In the genomic region with DNA sequence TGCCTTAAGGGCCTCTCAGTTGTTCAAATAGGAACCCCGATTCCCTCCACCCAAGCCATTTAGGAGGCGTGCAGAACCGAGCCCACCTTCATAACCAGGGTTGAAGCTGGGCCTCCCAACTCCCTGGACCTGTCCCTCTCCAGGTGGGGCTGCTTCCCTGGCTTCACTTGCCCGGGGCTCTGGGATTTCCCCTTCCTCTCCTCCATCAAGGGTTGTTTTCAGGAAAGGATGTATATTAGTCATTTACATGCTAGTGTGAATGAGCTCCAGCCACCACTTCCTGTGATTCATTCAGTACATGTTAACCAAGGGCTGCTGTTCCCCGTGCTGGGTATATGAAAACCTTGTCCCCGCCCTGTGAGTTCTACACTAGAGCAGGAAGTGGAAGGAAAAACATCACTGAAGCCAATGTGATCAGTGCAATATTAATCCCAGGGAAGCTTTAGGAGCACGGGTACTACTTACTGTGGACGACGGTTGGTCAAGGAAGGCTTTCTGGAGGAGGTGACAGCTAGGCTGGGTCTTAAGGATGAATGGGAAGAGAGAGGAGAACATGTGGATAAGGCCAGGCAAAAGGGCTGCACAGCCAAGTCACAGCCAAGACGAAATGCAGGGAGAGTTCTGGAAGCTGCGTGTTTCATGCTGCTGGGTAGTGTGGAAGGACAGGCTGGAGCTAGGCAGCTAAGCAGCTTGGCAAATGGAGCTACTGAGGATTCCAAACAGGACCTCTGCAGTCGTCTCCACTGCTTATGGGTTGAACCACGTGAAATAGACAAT, we compare ENCODE assay signal across 8 cellular contexts.
DNase-seq lines count a peak whose midpoint lies in the region; ATAC-seq, FAIRE-seq and TF ChIP-seq lines count a peak whose summit lies in the region.

No MANE protein-coding gene starts in this region.

- peak; percentile 82 for DNase-seq in MV-4-11 (lab: John Stamatoyannopoulos, UW)
- DNase-seq in astrocyte (ENCODE audit: low read depth): peak; percentile 91
- peak; percentile 33 for DNase-seq in myocyte (ENCODE audit: low read depth)
- DNase-seq in C1 segment of cervical spinal cord (lab: John Stamatoyannopoulos, UW): no peak
- DNase-seq in BE2C: no peak
- no peak for DNase-seq in NAMALWA (ENCODE audit: low spot score)
- no peak for DNase-seq in naive thymus-derived CD8-positive, alpha-beta T cell

- TF ChIP-seq CTCF in astrocyte (IDR thresholded peaks at IDR 0.05; ENCODE audit: insufficient read depth, low read depth, low read length) (no peak), BE2C (IDR thresholded peaks at IDR 0.05; ENCODE audit: low read depth, low read length) (no peak)

- peak overlapping the region; percentile 82 for H3K27ac ChIP-seq in astrocyte (ENCODE audit: low read depth, low read length)

- H3K27me3 Mint-ChIP-seq in astrocyte (ENCODE audit: low read depth, unreplicated experiment): peaks cover 3% of the 10 kb centered on the region
- H3K27me3 Mint-ChIP-seq in naive thymus-derived CD8-positive, alpha-beta T cell: peaks cover 0 to 4% (median 2%) of the 10 kb centered on the region in 5 donors

- H3K9me3 ChIP-seq in astrocyte (ENCODE audit: insufficient read depth, low read depth, low read length): no peaks in the 10 kb centered on the region
- H3K9me3 ChIP-seq in BE2C: no peaks in the 10 kb centered on the region; the same call in 1 of the 2 replicates

- H3K4me1 ChIP-seq in astrocyte (ENCODE audit: insufficient read depth, low read length): peaks cover 24% of the 10 kb centered on the region
- H3K4me1 ChIP-seq in BE2C: no peaks in the 10 kb centered on the region

- H3K27ac Mint-ChIP-seq in astrocyte (ENCODE audit: unreplicated experiment): no peak overlapping the region
- peak overlapping the region in 3 of 10 donors; percentile 13 to 64 (median 33) for H3K27ac Mint-ChIP-seq in naive thymus-derived CD8-positive, alpha-beta T cell

- POLR2A ChIA-PET in naive thymus-derived CD8-positive, alpha-beta T cell (lab: Charles Lee): no interaction called here

- no peaks in the 10 kb centered on the region for H3K36me3 Mint-ChIP-seq in astrocyte (ENCODE audit: low read depth, unreplicated experiment)
- no peaks in the 10 kb centered on the region for H3K36me3 Mint-ChIP-seq in naive thymus-derived CD8-positive, alpha-beta T cell

- no peak for FAIRE-seq in astrocyte (lab: Jason Lieb, UNC)

- peak overlapping the region; percentile 53 for H3K9ac ChIP-seq in astrocyte (ENCODE audit: low read length)

- H3K4me3 ChIP-seq in astrocyte (ENCODE audit: insufficient read depth, low read depth, low read length): no peak overlapping the region
- H3K4me3 ChIP-seq in BE2C (ENCODE audit: low read depth, low read length): no peak overlapping the region

- H2AFZ ChIP-seq in astrocyte (ENCODE audit: low read depth, low read length): no peak overlapping the region

- peaks cover 5% of the 10 kb centered on the region for H3K9me3 Mint-ChIP-seq in astrocyte (ENCODE audit: unreplicated experiment)
- no peaks in the 10 kb centered on the region for H3K9me3 Mint-ChIP-seq in naive thymus-derived CD8-positive, alpha-beta T cell

- no peak overlapping the region for H3K4me3 Mint-ChIP-seq in astrocyte (ENCODE audit: unreplicated experiment)
- no peak overlapping the region for H3K4me3 Mint-ChIP-seq in naive thymus-derived CD8-positive, alpha-beta T cell

- H3K79me2 ChIP-seq in astrocyte (ENCODE audit: insufficient read depth, low read length): no peaks in the 10 kb centered on the region

- peak; percentile 57 for ATAC-seq in GM18502 (IDR thresholded peaks at IDR 0.05; ENCODE audit: poor library complexity, unreplicated experiment)
- no peak for ATAC-seq in naive thymus-derived CD8-positive, alpha-beta T cell

- peak overlapping the region; percentile 80 for H3K4me2 ChIP-seq in astrocyte (ENCODE audit: low read length)

- H4K20me1 ChIP-seq in astrocyte (ENCODE audit: insufficient read depth, low read length): no peaks in the 10 kb centered on the region

- peaks cover 15% of the 10 kb centered on the region for H3K4me1 Mint-ChIP-seq in astrocyte (ENCODE audit: low read depth, unreplicated experiment)
- peaks cover 5 to 14% (median 10%) of the 10 kb centered on the region in 4 donors for H3K4me1 Mint-ChIP-seq in naive thymus-derived CD8-positive, alpha-beta T cell

- H3K36me3 ChIP-seq in astrocyte (ENCODE audit: insufficient read depth, low read length): no peaks in the 10 kb centered on the region
- no peaks in the 10 kb centered on the region for H3K36me3 ChIP-seq in BE2C

- H3K27me3 ChIP-seq in astrocyte (ENCODE audit: insufficient read depth, low read length) (no peaks in the 10 kb centered on the region), BE2C (peaks cover 7% of the 10 kb centered on the region)

Comparison
In these comparisons a context has a peak if more than half of its experiments do, and no peak if none do; other contexts are left out.
1. DNase-seq: peak in MV-4-11 (single experiment), astrocyte (single experiment) and myocyte (single experiment); none in C1 segment of cervical spinal cord (0 of 14), BE2C (single experiment), NAMALWA (single experiment) and naive thymus-derived CD8-positive, alpha-beta T cell (0 of 10).